Comparison of ENCODE assay signal across 18 cellular contexts in genomic region chr17:65730711-65731169, GRCh38.
DNase-seq lines count a peak whose midpoint lies in the region; ATAC-seq and TF ChIP-seq lines count a peak whose summit lies in the region.
"Had no signal": no experiment of that assay in that cellular context is flagged by ENCODE, and none has a peak within 500 bp of the region (broad histone marks: within the 10 kb centered on the region; RNA-seq: fewer than 3 reads in every experiment).

No MANE protein-coding gene starts in this region.

- H3K9me3 ChIP-seq in body of pancreas, result no peaks in the 10 kb centered on the region
- no peaks in the 10 kb centered on the region for H3K9me3 ChIP-seq in gastroesophageal sphincter
- H3K9me3 ChIP-seq in sigmoid colon, result peaks cover 0 to 3% (median 0%) of the 10 kb centered on the region in 4 donors
- H3K9me3 ChIP-seq: MG63, spleen had no signal

- no peaks in the 10 kb centered on the region for H3K27me3 ChIP-seq in body of pancreas
- no peaks in the 10 kb centered on the region for H3K27me3 ChIP-seq in gastroesophageal sphincter
- H3K27me3 ChIP-seq in sigmoid colon, result no peaks in the 10 kb centered on the region
- H3K27me3 ChIP-seq: MG63, spleen had no signal

- no peaks in the 10 kb centered on the region for H3K36me3 ChIP-seq in body of pancreas (replicated peaks in 1 of 2; ENCODE audit: insufficient read depth in 1 of 2, low read depth in 2 of 2)
- H3K36me3 ChIP-seq in gastroesophageal sphincter, result no peaks in the 10 kb centered on the region
- H3K36me3 ChIP-seq in sigmoid colon, result no peaks in the 10 kb centered on the region
- H3K36me3 ChIP-seq: MG63, spleen had no signal

- no peak overlapping the region for H3K27ac ChIP-seq in body of pancreas
- H3K27ac ChIP-seq in gastroesophageal sphincter, result peak overlapping the region; percentile 20 to 70 (median 69)
- peak overlapping the region; percentile 45 to 64 (median 61) for H3K27ac ChIP-seq in sigmoid colon

- H3K4me1 ChIP-seq in body of pancreas, result no peaks in the 10 kb centered on the region
- H3K4me1 ChIP-seq in gastroesophageal sphincter, result peaks cover 0 to 35% (median 9%) of the 10 kb centered on the region in 3 donors
- peaks cover 0 to 32% (median 20%) of the 10 kb centered on the region in 4 donors for H3K4me1 ChIP-seq in sigmoid colon
- H3K4me1 ChIP-seq: spleen had no signal

- TF ChIP-seq EP300 in gastroesophageal sphincter (IDR thresholded peaks at IDR 0.05) (no peak), sigmoid colon (IDR thresholded peaks at IDR 0.05) (peak in 3 of 4 donors; percentile 25 to 83 (median 75))

- TF ChIP-seq POLR2A in body of pancreas (IDR thresholded peaks at IDR 0.05) (no peak), gastroesophageal sphincter (IDR thresholded peaks at IDR 0.05) (no peak), sigmoid colon (IDR thresholded peaks at IDR 0.05) (no peak)

- ATAC-seq in body of pancreas (peak; percentile 47), gastroesophageal sphincter (peak; percentile 72), left lobe of liver (no peak), HG03378 (IDR thresholded peaks at IDR 0.05; ENCODE audit: unreplicated experiment) (no peak)

- TF ChIP-seq CTCF in AG09319 (IDR thresholded peaks at IDR 0.05; ENCODE audit: low read depth, low read length), result no peak; the same call in 1 of the 2 replicates
- TF ChIP-seq CTCF in body of pancreas (IDR thresholded peaks at IDR 0.05), result no peak
- peak in 1 of 4 experiments; percentile 26 for TF ChIP-seq CTCF in gastroesophageal sphincter (IDR thresholded peaks at IDR 0.05)
- no peak for TF ChIP-seq CTCF in sigmoid colon (IDR thresholded peaks at IDR 0.05)

- intact Hi-C loops in body of pancreas (cut with DNase I), result no loop called here
- intact Hi-C loops in sigmoid colon (cut with DNase I), result no loop called here

- peak; percentile 78 for DNase-seq in AG09319 (ENCODE audit: extremely low read depth, low read depth)
- DNase-seq in body of pancreas, result peak in 2 of 4 donors; percentile 13 to 23
- peak; percentile 64 for DNase-seq in sigmoid colon
- DNase-seq in islet precursor cell, result no peak
- no peak for DNase-seq in left lobe of liver (ENCODE audit: low spot score)
- DNase-seq in NCI-H1436 (lab: John Stamatoyannopoulos, UW), result no peak
- DNase-seq: activated CD4-positive, alpha-beta T cell treated with anti-CD3 and anti-CD28 coated beads for 4 hours; activated effector memory CD4-positive, alpha-beta T cell treated with anti-CD3 and anti-CD28 coated beads, Interleukin-2, amount 50 U/mL, for 16 hours; CD8-positive, alpha-beta memory T cell; DMS79 treated with DMSO at 0.1 percent for 48 hours; endodermal cell; MG63; NCI-H1694 treated with DMSO at 0.1 percent for 48 hours; NCI-H226; posterior cingulate gyrus; spleen had no signal

- H3K4me3 ChIP-seq in body of pancreas (no peak overlapping the region), gastroesophageal sphincter (no peak overlapping the region), sigmoid colon (no peak overlapping the region)
- H3K4me3 ChIP-seq: MG63, spleen had no signal

- 69 to 75% methylated on average over 3 of the region's 3 CpGs for WGBS in body of pancreas, 2 donors
- WGBS in gastroesophageal sphincter (ENCODE audit: low coverage in 1 of 2), 2 donors, result 47% methylated on average over 2 of the region's 3 CpGs; no CpG with 5 or more reads in 1 of the 2 donors
- 75 to 82% methylated on average over 3 of the region's 3 CpGs for WGBS in sigmoid colon, 2 donors

Comparison
In these comparisons a context has a peak if more than half of its experiments do, and no peak if none do; other contexts are left out.
1. DNase-seq: peak in AG09319 (single experiment) and sigmoid colon (single experiment); none in islet precursor cell (single experiment), left lobe of liver (single experiment) and NCI-H1436 (single experiment).
2. ATAC-seq: peak in body of pancreas (single experiment) and gastroesophageal sphincter (single experiment); none in left lobe of liver (single experiment) and HG03378 (single experiment).
3. H3K27ac ChIP-seq: peak in gastroesophageal sphincter (4 of 4) and sigmoid colon (4 of 4); none in body of pancreas (0 of 4).